10 cellular contexts compared by ENCODE assay signal in the genomic region with DNA sequence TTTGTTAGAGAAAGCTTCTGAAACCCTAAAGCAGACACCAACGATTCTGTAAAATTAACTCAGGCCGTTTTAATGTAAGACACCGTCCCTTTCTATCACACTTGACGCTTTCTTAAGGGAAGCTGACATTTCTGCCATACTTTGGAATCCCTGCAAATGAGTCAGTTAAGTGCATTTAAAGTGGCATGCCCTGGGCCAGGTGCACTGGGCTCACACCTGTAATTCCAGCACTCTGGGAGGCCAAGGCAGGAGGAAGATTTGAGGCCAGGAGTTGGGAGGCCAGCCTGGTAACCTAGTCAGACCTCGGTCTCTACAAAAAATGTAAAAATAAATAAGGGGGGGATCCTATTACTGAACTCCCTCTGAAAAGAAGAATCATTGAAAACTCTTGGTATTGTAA. TPM values are rescaled to one million over a fixed set of nuclear protein-coding genes. Genes with fewer than 3 reads are reported as not detected.
A peak's percentile ranks its signal among the peaks of the same experiment; 100 is the strongest.
DNase-seq lines count a peak whose midpoint lies in the region; ATAC-seq and TF ChIP-seq lines count a peak whose summit lies in the region.
"Had no signal": no experiment of that assay in that cellular context is flagged by ENCODE, and none has a peak within 500 bp of the region (broad histone marks: within the 10 kb centered on the region; RNA-seq: fewer than 3 reads in every experiment).

No MANE protein-coding gene starts in this region.

- peak overlapping the region; percentile 84 for H3K4me2 ChIP-seq in neural progenitor cell

- intact Hi-C loops in heart right ventricle (cut with DNase I) (loop anchor here in 1 of 10 donors (2.0 kb wide), 1 partner anchor 118 kb away; no protein-coding TSS in a partner anchor), left cardiac atrium (cut with DNase I) (loop anchor here in 1 of 2 donors (5.0 kb wide), 1 partner anchor 116 kb away; no protein-coding TSS in a partner anchor), aorta (cut with DNase I) (loop anchor here (5.0 kb wide), 2 partner anchors 66 to 81 kb away; no protein-coding TSS in a partner anchor)
- intact Hi-C loops in CD4-positive, alpha-beta T cell (cut with DNase I, micrococcal nuclease), result loop anchor here in 1 of 2 experiments (2.0 to 5.0 kb wide), 4 partner anchors 124 to 494 kb away; partner anchors contain the start of genes CEP41, KLHDC10, SSMEM1 and TMEM209

- H3K4me3 ChIP-seq in heart right ventricle (peak overlapping the region in 2 of 10 donors; percentile 85 to 97), endodermal cell (ENCODE audit: low read length) (peak overlapping the region; percentile 89), neural progenitor cell (peak overlapping the region; percentile 98), aorta (ENCODE audit: low read length in 2 of 2) (no peak overlapping the region)

- DNase-seq in heart right ventricle (no peak), left cardiac atrium (no peak), endodermal cell (no peak), neural progenitor cell (ENCODE audit: low spot score) (no peak), aorta (no peak), NCI-H2227 treated with DMSO at 0.1 percent for 48 hours (lab: John Stamatoyannopoulos, UW) (no peak)
- DNase-seq in CD4-positive, alpha-beta T cell, result no peak
- DNase-seq in stimulated activated CD8-positive, alpha-beta memory T cell treated with anti-CD3 and anti-CD28 coated beads, Interleukin-4, amount 100 ng/mL, for 48 hours, result no peak

- H3K9ac ChIP-seq in endodermal cell (ENCODE audit: extremely low read depth, low read length, poor library complexity, severe bottlenecking) (peak overlapping the region; percentile 85), neural progenitor cell (no peak overlapping the region)

- peaks cover 90% of the 10 kb centered on the region for H3K79me2 ChIP-seq in neural progenitor cell (ENCODE audit: low read depth)

- H3K27me3 Mint-ChIP-seq in endodermal cell (ENCODE audit: insufficient read depth), result no peaks in the 10 kb centered on the region
- peaks cover 10% of the 10 kb centered on the region for H3K27me3 Mint-ChIP-seq in neural progenitor cell (ENCODE audit: insufficient read depth, low read depth)
- no peaks in the 10 kb centered on the region for H3K27me3 Mint-ChIP-seq in CD4-positive, alpha-beta T cell
- H3K27me3 Mint-ChIP-seq: activated CD4-positive, alpha-beta T cell treated with anti-CD3 and anti-CD28 coated beads for 36 hours; IgD-negative memory B cell had no signal

- ATAC-seq in heart right ventricle (no peak), left cardiac atrium (no peak), aorta (ENCODE audit: low FRiP score) (no peak)
- ATAC-seq in CD4-positive, alpha-beta T cell (ENCODE audit: poor library complexity), result no peak

- CTCF ChIA-PET in CD4-positive, alpha-beta T cell (lab: Charles Lee), result no interaction called here

- H3K36me3 ChIP-seq in heart right ventricle (peaks cover 0 to 18% (median 0%) of the 10 kb centered on the region in 9 donors), endodermal cell (ENCODE audit: control insufficient read depth, insufficient read depth, low read length) (peaks cover 24% of the 10 kb centered on the region), neural progenitor cell (peaks cover 18% of the 10 kb centered on the region), aorta (ENCODE audit: control insufficient read depth in 1 of 2, insufficient read depth in 2 of 2, low read length in 1 of 2) (peaks cover 0 to 2% of the 10 kb centered on the region in 2 donors)

- POLR2A ChIA-PET in CD4-positive, alpha-beta T cell (lab: Charles Lee), result interaction anchor here (0.8 to 1.3 kb wide), 5 partner anchors 17 to 337 kb away, joined by 3 to 5 read pairs (median 3); partner anchors contain the start of gene NRF1

- H3K36me3 Mint-ChIP-seq in endodermal cell (ENCODE audit: low read depth), result peaks cover 37% of the 10 kb centered on the region
- H3K36me3 Mint-ChIP-seq in neural progenitor cell, result peaks cover 14% of the 10 kb centered on the region
- H3K36me3 Mint-ChIP-seq in CD4-positive, alpha-beta T cell (ENCODE audit: low read depth), result peaks cover 33% of the 10 kb centered on the region

- peaks cover 18% of the 10 kb centered on the region for H3K4me1 Mint-ChIP-seq in endodermal cell
- peaks cover 15% of the 10 kb centered on the region for H3K4me1 Mint-ChIP-seq in neural progenitor cell
- peaks cover 33% of the 10 kb centered on the region for H3K4me1 Mint-ChIP-seq in CD4-positive, alpha-beta T cell (ENCODE audit: low read depth)

- TF ChIP-seq CTCF in heart right ventricle (IDR thresholded peaks at IDR 0.05) (no peak), endodermal cell (conservative IDR thresholded peaks at IDR 0.05) (no peak), neural progenitor cell (IDR thresholded peaks at IDR 0.05) (no peak)
- no peak for TF ChIP-seq CTCF in CD4-positive, alpha-beta T cell (IDR thresholded peaks at IDR 0.05)

- H3K9me3 Mint-ChIP-seq in endodermal cell, result peaks cover 11% of the 10 kb centered on the region
- H3K9me3 Mint-ChIP-seq in neural progenitor cell, result peaks cover 3% of the 10 kb centered on the region
- no peaks in the 10 kb centered on the region for H3K9me3 Mint-ChIP-seq in CD4-positive, alpha-beta T cell

- H3K4me1 ChIP-seq in heart right ventricle, result peaks cover 0 to 52% (median 43%) of the 10 kb centered on the region in 9 donors
- H3K4me1 ChIP-seq in endodermal cell (ENCODE audit: control insufficient read depth, insufficient read depth, low read length), result peaks cover 13% of the 10 kb centered on the region
- H3K4me1 ChIP-seq in neural progenitor cell, result peaks cover 23% of the 10 kb centered on the region
- peaks cover 0 to 4% of the 10 kb centered on the region in 2 donors for H3K4me1 ChIP-seq in aorta (ENCODE audit: control insufficient read depth in 1 of 2, insufficient read depth in 2 of 2, low read length in 2 of 2)

- peaks cover 0 to 3% (median 0%) of the 10 kb centered on the region in 11 donors for H3K9me3 ChIP-seq in heart right ventricle
- H3K9me3 ChIP-seq in endodermal cell (ENCODE audit: control insufficient read depth, low read length), result peaks cover 16% of the 10 kb centered on the region
- no peaks in the 10 kb centered on the region for H3K9me3 ChIP-seq in neural progenitor cell (ENCODE audit: low read depth)
- H3K9me3 ChIP-seq in aorta (ENCODE audit: control insufficient read depth, low read length), result no peaks in the 10 kb centered on the region
- H3K9me3 ChIP-seq in CD4-positive, alpha-beta T cell (ENCODE audit: control insufficient read depth, low read length), result no peaks in the 10 kb centered on the region

- H3K27me3 ChIP-seq in heart right ventricle, result no peaks in the 10 kb centered on the region
- H3K27me3 ChIP-seq in endodermal cell (ENCODE audit: control insufficient read depth, insufficient read depth, low read length, poor library complexity, severe bottlenecking), result no peaks in the 10 kb centered on the region
- no peaks in the 10 kb centered on the region for H3K27me3 ChIP-seq in neural progenitor cell
- no peaks in the 10 kb centered on the region for H3K27me3 ChIP-seq in aorta (ENCODE audit: control insufficient read depth in 1 of 2, insufficient read depth in 2 of 2, low read length in 1 of 2)
- H3K27me3 ChIP-seq in CD4-positive, alpha-beta T cell (ENCODE audit: control insufficient read depth, insufficient read depth, low read length), result no peaks in the 10 kb centered on the region

- H3K27ac ChIP-seq in heart right ventricle (peak overlapping the region; percentile 12 to 99 (median 96)), endodermal cell (ENCODE audit: low read depth, low read length) (peak overlapping the region; percentile 89), neural progenitor cell (peak overlapping the region; percentile 99), aorta (ENCODE audit: low read depth in 1 of 2, low read length in 2 of 2) (peak overlapping the region; percentile 45 to 78)
- no peak overlapping the region for H3K27ac ChIP-seq in CD4-positive, alpha-beta T cell (ENCODE audit: low read depth, low read length)

- 83 to 85% methylated on average over 5 of the region's 5 CpGs for WGBS in heart right ventricle, 2 donors
- WGBS in endodermal cell (ENCODE audit: insufficient coverage in 1 of 2, insufficient read length in 1 of 2), 2 experiments, result 94 to 95% methylated on average over 5 of the region's 5 CpGs
- WGBS in aorta, 2 donors, result 55 to 66% methylated on average over 5 of the region's 5 CpGs

- peaks cover 44% of the 10 kb centered on the region for H3F3A ChIP-seq in neural progenitor cell (ENCODE audit: low read depth)

- H3K4me3 Mint-ChIP-seq in endodermal cell (no peak overlapping the region), neural progenitor cell (no peak overlapping the region)
- no peak overlapping the region for H3K4me3 Mint-ChIP-seq in CD4-positive, alpha-beta T cell
- H3K4me3 Mint-ChIP-seq: activated CD4-positive, alpha-beta T cell treated with anti-CD3 and anti-CD28 coated beads for 36 hours had no signal

- H2AFZ ChIP-seq in neural progenitor cell (replicated peaks), result no peak overlapping the region

- H3K27ac Mint-ChIP-seq in endodermal cell (no peak overlapping the region), neural progenitor cell (peak overlapping the region; percentile 35)
- H3K27ac Mint-ChIP-seq in CD4-positive, alpha-beta T cell, result no peak overlapping the region
- H3K27ac Mint-ChIP-seq: activated CD4-positive, alpha-beta T cell treated with anti-CD3 and anti-CD28 coated beads for 36 hours; IgD-negative memory B cell had no signal

- peaks cover 49% of the 10 kb centered on the region for H4K20me1 ChIP-seq in neural progenitor cell (ENCODE audit: low read depth)

RNA-seq across cellular contexts. Expression of gene UBE2H, which starts 4.4 kb away (rescaled TPM):
- 100 to 1,000 TPM in 7 of 10 donors, 10 to 100 TPM in 3; 73.5 to 222 (median 170) TPM for total RNA-seq in heart right ventricle
- 10 to 100 TPM; 26.0 to 35.3 TPM for polyA plus RNA-seq in heart right ventricle
- 10 to 100 TPM; 65.5 to 77.8 TPM for total RNA-seq in left cardiac atrium
- total RNA-seq in endodermal cell, result 10 to 100 TPM; 74.5 to 74.7 TPM
- polyA plus RNA-seq in endodermal cell (2013, experiment 1 of 2), result 69.7 TPM
- 65.7 TPM for polyA plus RNA-seq in endodermal cell (2013, experiment 2 of 2)
- 84.1 and 114 TPM in 2 replicates for total RNA-seq in neural progenitor cell (ENCODE audit: low replicate concordance)
- 100 to 1,000 TPM; 141 to 173 TPM for total RNA-seq in aorta
- 10 to 100 TPM; 52.3 to 57.9 TPM for polyA plus RNA-seq in aorta
- total RNA-seq in CD4-positive, alpha-beta T cell, result 10 to 100 TPM; 52.1 to 52.5 TPM

Comparison
In these comparisons a context has a peak if more than half of its experiments do, and no peak if none do; other contexts are left out.
1. H3K4me3 ChIP-seq: peak in endodermal cell (single experiment) and neural progenitor cell (single experiment); none in aorta (0 of 2).